14 cellular contexts compared by ENCODE assay signal in the genomic region with DNA sequence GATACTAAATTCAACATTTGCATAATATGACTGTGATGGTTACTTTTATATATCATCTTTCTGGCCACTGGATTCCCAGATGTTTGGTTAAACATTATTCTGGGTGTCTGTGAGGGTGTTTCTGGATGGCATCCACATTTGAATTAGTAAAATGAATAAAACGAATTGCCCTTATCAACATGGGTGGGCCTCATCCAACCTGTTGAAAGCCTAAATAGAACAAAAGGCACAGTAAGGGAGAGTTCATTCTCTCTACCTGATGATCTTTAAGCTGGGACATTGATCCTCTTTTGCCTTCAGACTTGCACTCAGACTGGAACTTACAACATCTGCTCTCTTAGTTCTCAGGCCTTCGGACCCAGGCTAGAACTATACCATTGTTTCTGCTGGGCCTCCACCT. TPM values are rescaled to one million over a fixed set of nuclear protein-coding genes. Genes with fewer than 3 reads are reported as not detected.
DNase-seq lines count a peak whose midpoint lies in the region; ATAC-seq and TF ChIP-seq lines count a peak whose summit lies in the region.
"Had no signal": no experiment of that assay in that cellular context is flagged by ENCODE, and none has a peak within 500 bp of the region (broad histone marks: within the 10 kb centered on the region; RNA-seq: fewer than 3 reads in every experiment).

No MANE protein-coding gene starts in this region.

- H3K27me3 ChIP-seq in colonic mucosa = no peaks in the 10 kb centered on the region
- no peaks in the 10 kb centered on the region for H3K27me3 ChIP-seq in transverse colon
- H3K27me3 ChIP-seq in endodermal cell (ENCODE audit: control insufficient read depth, insufficient read depth, low read length, poor library complexity, severe bottlenecking) = no peaks in the 10 kb centered on the region

- WGBS in transverse colon (ENCODE audit: low coverage in 1 of 2), 2 donors = 52 to 66% methylated on average over 2 of the region's 2 CpGs
- WGBS in endodermal cell (ENCODE audit: insufficient coverage in 1 of 2, insufficient read length in 1 of 2), 2 experiments = 94 to 100% methylated on average over 1 to 2 of the region's 2 CpGs

- in situ Hi-C loops in transverse colon (cut with MboI; ENCODE audit: low pct_ligation_motif_present in 1 of 4, low pct_unique_long_range_greater_than_20kb in 1 of 4, low sequenced_read_pairs in 3 of 4) = no loop called here

- H3K4me3 Mint-ChIP-seq in endodermal cell = no peak overlapping the region
- H3K4me3 Mint-ChIP-seq: CD4-positive, alpha-beta memory T cell had no signal

- H3K27ac Mint-ChIP-seq in endodermal cell = no peak overlapping the region
- H3K27ac Mint-ChIP-seq: CD4-positive, alpha-beta memory T cell had no signal

- H3K9ac ChIP-seq in colonic mucosa (ENCODE audit: low read depth in 2 of 2, low read length in 2 of 2) (no peak overlapping the region), endodermal cell (ENCODE audit: extremely low read depth, low read length, poor library complexity, severe bottlenecking) (no peak overlapping the region)
- H3K9ac ChIP-seq: GM23248 had no signal

- H3K27me3 Mint-ChIP-seq in endodermal cell (ENCODE audit: insufficient read depth) = no peaks in the 10 kb centered on the region

- no peak for TF ChIP-seq EP300 in transverse colon (IDR thresholded peaks at IDR 0.05; ENCODE audit: low read depth)

- TF ChIP-seq POLR2A in transverse colon (IDR thresholded peaks at IDR 0.05) = no peak

- no peak overlapping the region for H3K4me3 ChIP-seq in colonic mucosa
- no peak overlapping the region for H3K4me3 ChIP-seq in mucosa of descending colon
- no peak overlapping the region for H3K4me3 ChIP-seq in transverse colon
- no peak overlapping the region for H3K4me3 ChIP-seq in endodermal cell (ENCODE audit: low read length)
- H3K4me3 ChIP-seq: GM23248 had no signal

- no peaks in the 10 kb centered on the region for H3K36me3 Mint-ChIP-seq in endodermal cell (ENCODE audit: low read depth)
- H3K36me3 Mint-ChIP-seq: CD4-positive, alpha-beta memory T cell had no signal

- H3K27ac ChIP-seq in colonic mucosa (peak overlapping the region; percentile 42), transverse colon (peak overlapping the region; percentile 62 to 74 (median 68)), endodermal cell (ENCODE audit: low read depth, low read length) (no peak overlapping the region)
- H3K27ac ChIP-seq: GM23248 had no signal

- H3K4me1 Mint-ChIP-seq in endodermal cell = peaks cover 12% of the 10 kb centered on the region
- H3K4me1 Mint-ChIP-seq: CD4-positive, alpha-beta memory T cell had no signal

- no peaks in the 10 kb centered on the region for H3K9me3 ChIP-seq in colonic mucosa
- no peaks in the 10 kb centered on the region for H3K9me3 ChIP-seq in mucosa of descending colon
- no peaks in the 10 kb centered on the region for H3K9me3 ChIP-seq in transverse colon
- H3K9me3 ChIP-seq in endodermal cell (ENCODE audit: control insufficient read depth, low read length) = peaks cover 9% of the 10 kb centered on the region

- peaks cover 17% of the 10 kb centered on the region for H3K9me3 Mint-ChIP-seq in endodermal cell

- no peaks in the 10 kb centered on the region for H3K36me3 ChIP-seq in colonic mucosa
- no peaks in the 10 kb centered on the region for H3K36me3 ChIP-seq in mucosa of descending colon (ENCODE audit: low read depth)
- no peaks in the 10 kb centered on the region for H3K36me3 ChIP-seq in transverse colon
- no peaks in the 10 kb centered on the region for H3K36me3 ChIP-seq in endodermal cell (ENCODE audit: control insufficient read depth, insufficient read depth, low read length)

- intact Hi-C loops in colonic mucosa (cut with DNase I) (no loop called here), mucosa of descending colon (cut with DNase I, micrococcal nuclease) (no loop called here), transverse colon (cut with DNase I; ENCODE audit: low total_unique reads) (no loop called here)

- H3K4me1 ChIP-seq in colonic mucosa (no peaks in the 10 kb centered on the region), mucosa of descending colon (ENCODE audit: low read depth) (peaks cover 6% of the 10 kb centered on the region), transverse colon (peaks cover 0 to 38% (median 27%) of the 10 kb centered on the region in 4 donors), endodermal cell (ENCODE audit: control insufficient read depth, insufficient read depth, low read length) (no peaks in the 10 kb centered on the region)

- DNase-seq in colonic mucosa = peak; percentile 40
- peak in 1 of 3 donors; percentile 59 for DNase-seq in mucosa of descending colon
- peak; percentile 20 for DNase-seq in transverse colon
- DNase-seq in endodermal cell = no peak
- no peak for DNase-seq in glomerular visceral epithelial cell (ENCODE audit: extremely low spot score)
- DNase-seq: C1 segment of cervical spinal cord; Caco-2; CD4-positive, alpha-beta memory T cell; DMS153; DND-41; GM23248; H7; HCEC 1CT had no signal

- ATAC-seq in mucosa of descending colon (peak; percentile 62), GM19035 (IDR thresholded peaks at IDR 0.05; ENCODE audit: unreplicated experiment) (no peak)

- no peak for TF ChIP-seq CTCF in colonic mucosa (IDR thresholded peaks at IDR 0.05)
- TF ChIP-seq CTCF in mucosa of descending colon (IDR thresholded peaks at IDR 0.05) = no peak
- no peak for TF ChIP-seq CTCF in transverse colon (IDR thresholded peaks at IDR 0.05)
- TF ChIP-seq CTCF in endodermal cell (conservative IDR thresholded peaks at IDR 0.05) = no peak

RNA-seq across cellular contexts. Expression of a gene that starts 57.6 kb away (rescaled TPM):
- total RNA-seq in colonic mucosa (1,000 to 10,000 TPM; 1,002 to 2,710 TPM), mucosa of descending colon (1,000 to 10,000 TPM in 2 of 3 donors, 100 to 1,000 TPM in 1; 968 to 2,235 (median 1,593) TPM), transverse colon (1,000 to 10,000 TPM in 2 of 4 donors, 100 to 1,000 TPM in 2; 466 to 2,167 (median 1,255) TPM), endodermal cell (100 to 1,000 TPM; 392 to 545 TPM)
- 757 TPM for polyA plus RNA-seq in endodermal cell (2013, experiment 1 of 2)
- 674 TPM for polyA plus RNA-seq in endodermal cell (2013, experiment 2 of 2)
- total RNA-seq: CD4-positive, alpha-beta memory T cell had no signal

Comparison
In these comparisons a context has a peak if more than half of its experiments do, and no peak if none do; other contexts are left out.
1. DNase-seq: peak in colonic mucosa (single experiment) and transverse colon (single experiment); none in endodermal cell (single experiment) and glomerular visceral epithelial cell (single experiment).